8 cellular contexts compared by ENCODE assay signal in the genomic region with DNA sequence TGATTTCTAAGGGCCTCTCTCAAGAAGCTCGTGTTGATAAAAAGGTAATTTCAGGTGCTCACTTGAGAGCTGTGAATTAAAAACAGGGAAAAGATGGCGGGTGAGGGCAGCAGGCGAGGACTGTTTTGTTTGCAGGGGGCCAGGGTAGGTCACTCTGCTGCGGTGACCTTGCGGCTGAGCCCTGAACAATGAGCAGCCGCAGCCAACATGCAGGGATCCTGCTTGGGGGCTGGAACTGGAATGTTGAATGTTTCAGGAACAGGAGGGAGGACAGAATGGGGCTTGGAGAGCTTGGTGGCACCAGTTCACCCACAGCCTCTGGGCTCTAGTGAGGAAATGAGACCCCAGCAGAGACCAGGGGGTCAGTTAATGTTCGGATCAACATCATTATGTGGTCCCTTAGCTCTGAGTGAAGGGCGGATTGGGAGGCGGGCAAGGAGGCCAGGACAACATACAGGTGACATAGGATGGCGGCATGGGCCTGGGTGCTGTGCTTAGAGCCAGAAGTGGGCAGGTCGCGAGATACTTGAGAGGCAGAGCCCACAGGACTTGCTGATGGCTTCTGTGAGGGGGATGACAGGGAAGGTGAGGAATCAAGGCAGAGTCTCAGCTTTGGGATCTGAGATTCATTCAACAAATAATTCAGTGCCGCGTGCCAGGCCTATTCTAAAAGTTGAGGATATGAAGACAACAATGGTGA.
DNase-seq lines count a peak whose midpoint lies in the region; ATAC-seq, FAIRE-seq and TF ChIP-seq lines count a peak whose summit lies in the region.
"Not testable (repeated sequence)": the region's sequence is repeated elsewhere in the genome, so short reads cannot be mapped to it uniquely, and the experiment has no call there.

No MANE protein-coding gene starts in this region.

- peaks cover 61% of the 10 kb centered on the region for H3K79me2 ChIP-seq in OCI-LY7 (ENCODE audit: insufficient read depth, low read depth, low read length)

- CTCF ChIA-PET in OCI-LY7 (lab: Charles Lee; ENCODE audit: unreplicated experiment); activated CD8-positive, alpha-beta T cell treated with anti-CD3 and anti-CD28 coated beads for 36 hours (lab: Charles Lee): not testable (repeated sequence)
- CTCF ChIA-PET in activated naive CD4-positive, alpha-beta T cell treated with anti-CD3 and anti-CD28 coated beads, Interleukin-2, amount 10 ng/mL, durations not matched to agents 7 days and 5 days (lab: Charles Lee), result interaction anchor here (0.9 kb wide), 1 partner anchor 95 kb away, joined by 3 read pairs; the partner anchor contains the start of gene CRLF3

- peaks cover 17% of the 10 kb centered on the region for H4K20me1 ChIP-seq in OCI-LY7 (ENCODE audit: insufficient read depth, low read length)

- DNase-seq in D341Med (ENCODE audit: low spot score) (peak; percentile 17), ecto neural progenitor cell (ENCODE audit: low spot score) (peak; percentile 64), lower lobe of right lung (peak; percentile 35), osteocyte (ENCODE audit: extremely low spot score, unreplicated experiment) (peak; percentile 53), urothelium cell line (ENCODE audit: low spot score) (peak; percentile 0)
- DNase-seq in OCI-LY7 (ENCODE audit: low spot score); activated CD8-positive, alpha-beta T cell treated with anti-CD3 and anti-CD28 coated beads for 36 hours; activated naive CD4-positive, alpha-beta T cell treated with anti-CD3 and anti-CD28 coated beads, Interleukin-2, amount 10 ng/mL, durations not matched to agents 7 days and 5 days: not testable (repeated sequence)

- H3K4me1 ChIP-seq in OCI-LY7 (ENCODE audit: insufficient read depth, low read length, poor library complexity, severe bottlenecking), result peaks cover 36% of the 10 kb centered on the region
- peaks cover 13% of the 10 kb centered on the region for H3K4me1 ChIP-seq in lower lobe of right lung

- H3K27ac Mint-ChIP-seq in activated CD8-positive, alpha-beta T cell treated with anti-CD3 and anti-CD28 coated beads for 36 hours, result peak overlapping the region; percentile 87
- peak overlapping the region; percentile 94 for H3K27ac Mint-ChIP-seq in activated naive CD4-positive, alpha-beta T cell treated with anti-CD3 and anti-CD28 coated beads, Interleukin-2, amount 10 ng/mL, durations not matched to agents 7 days and 5 days
- peak overlapping the region; percentile 48 for H3K27ac Mint-ChIP-seq in osteocyte (ENCODE audit: unreplicated experiment)

- not testable (repeated sequence) for TF ChIP-seq CTCF in OCI-LY7 (conservative IDR thresholded peaks at IDR 0.05; ENCODE audit: low read length); activated CD8-positive, alpha-beta T cell treated with anti-CD3 and anti-CD28 coated beads for 36 hours (IDR thresholded peaks at IDR 0.05); lower lobe of right lung (IDR thresholded peaks at IDR 0.05); osteocyte (IDR thresholded peaks at IDR 0.05)

- not testable (repeated sequence) for ATAC-seq in activated CD8-positive, alpha-beta T cell treated with anti-CD3 and anti-CD28 coated beads for 36 hours; lower lobe of right lung

- peaks cover 21% of the 10 kb centered on the region for H3K4me1 Mint-ChIP-seq in activated CD8-positive, alpha-beta T cell treated with anti-CD3 and anti-CD28 coated beads for 36 hours (ENCODE audit: low read depth)
- H3K4me1 Mint-ChIP-seq in activated naive CD4-positive, alpha-beta T cell treated with anti-CD3 and anti-CD28 coated beads, Interleukin-2, amount 10 ng/mL, durations not matched to agents 7 days and 5 days, result peaks cover 35% of the 10 kb centered on the region
- H3K4me1 Mint-ChIP-seq in osteocyte (ENCODE audit: unreplicated experiment), result peaks cover 21% of the 10 kb centered on the region

- BruUV-seq in OCI-LY7 (replicated peaks; lab: Mats Ljungman, UMichigan), result not testable (repeated sequence)

- not testable (repeated sequence) for H3K27me3 ChIP-seq in lower lobe of right lung (ENCODE audit: low read depth)

- peaks cover 17% of the 10 kb centered on the region for H3K36me3 Mint-ChIP-seq in activated CD8-positive, alpha-beta T cell treated with anti-CD3 and anti-CD28 coated beads for 36 hours (ENCODE audit: low read depth)
- H3K36me3 Mint-ChIP-seq in activated naive CD4-positive, alpha-beta T cell treated with anti-CD3 and anti-CD28 coated beads, Interleukin-2, amount 10 ng/mL, durations not matched to agents 7 days and 5 days, result peaks cover 11% of the 10 kb centered on the region
- not testable (repeated sequence) for H3K36me3 Mint-ChIP-seq in osteocyte (ENCODE audit: unreplicated experiment)

- H3K4me3 ChIP-seq in OCI-LY7 (ENCODE audit: low read depth, low read length, poor library complexity, severe bottlenecking), result peak overlapping the region; percentile 52
- H3K4me3 ChIP-seq in lower lobe of right lung, result not testable (repeated sequence)

- not testable (repeated sequence) for FAIRE-seq in urothelium cell line (lab: Jason Lieb, UNC)

- H3K9me3 Mint-ChIP-seq in activated CD8-positive, alpha-beta T cell treated with anti-CD3 and anti-CD28 coated beads for 36 hours; activated naive CD4-positive, alpha-beta T cell treated with anti-CD3 and anti-CD28 coated beads, Interleukin-2, amount 10 ng/mL, durations not matched to agents 7 days and 5 days; osteocyte (ENCODE audit: unreplicated experiment): not testable (repeated sequence)

- H3K4me2 ChIP-seq in OCI-LY7 (ENCODE audit: low read length), result peak overlapping the region; percentile 66

- H3K27me3 Mint-ChIP-seq in activated CD8-positive, alpha-beta T cell treated with anti-CD3 and anti-CD28 coated beads for 36 hours; activated naive CD4-positive, alpha-beta T cell treated with anti-CD3 and anti-CD28 coated beads, Interleukin-2, amount 10 ng/mL, durations not matched to agents 7 days and 5 days; osteocyte (ENCODE audit: unreplicated experiment): not testable (repeated sequence)

- peaks cover 21% of the 10 kb centered on the region for H3K36me3 ChIP-seq in OCI-LY7 (ENCODE audit: insufficient read depth, low read length)
- not testable (repeated sequence) for H3K36me3 ChIP-seq in lower lobe of right lung

- peak overlapping the region; percentile 86 for H3K27ac ChIP-seq in OCI-LY7 (ENCODE audit: low read depth, low read length, poor library complexity, severe bottlenecking)
- not testable (repeated sequence) for H3K27ac ChIP-seq in lower lobe of right lung

- H3K4me3 Mint-ChIP-seq in activated CD8-positive, alpha-beta T cell treated with anti-CD3 and anti-CD28 coated beads for 36 hours, result peak overlapping the region; percentile 92
- peak overlapping the region; percentile 43 for H3K4me3 Mint-ChIP-seq in activated naive CD4-positive, alpha-beta T cell treated with anti-CD3 and anti-CD28 coated beads, Interleukin-2, amount 10 ng/mL, durations not matched to agents 7 days and 5 days
- H3K4me3 Mint-ChIP-seq in osteocyte (ENCODE audit: unreplicated experiment), result peak overlapping the region; percentile 96

- not testable (repeated sequence) for H3K9me3 ChIP-seq in OCI-LY7 (ENCODE audit: low read length); lower lobe of right lung

- POLR2A ChIA-PET in OCI-LY7 (lab: Charles Lee), result not testable (repeated sequence)
- POLR2A ChIA-PET in activated CD8-positive, alpha-beta T cell treated with anti-CD3 and anti-CD28 coated beads for 36 hours (lab: Charles Lee), result interaction anchor here (1.3 kb wide), 1 partner anchor 96 kb away, joined by 3 read pairs; no protein-coding TSS in a partner anchor

- not testable (repeated sequence) for H2AFZ ChIP-seq in OCI-LY7 (ENCODE audit: low read length)

- not testable (repeated sequence) for H3K9me2 ChIP-seq in OCI-LY7 (ENCODE audit: insufficient read depth, low read length)

- intact Hi-C loops in OCI-LY7 (cut with micrococcal nuclease; ENCODE audit: unreplicated experiment), result loop anchor here (5.0 kb wide), 1 partner anchor 93 kb away; the partner anchor contains the start of gene CRLF3
- intact Hi-C loops in activated CD8-positive, alpha-beta T cell treated with anti-CD3 and anti-CD28 coated beads for 36 hours (cut with micrococcal nuclease); lower lobe of right lung (cut with DNase I): not testable (repeated sequence)

Comparison
In these comparisons a context has a peak if more than half of its experiments do, and no peak if none do; other contexts are left out.
1. H3K4me3 Mint-ChIP-seq: peak in every context shown above with its lines; median percentile 96 in osteocyte; 92 in activated CD8-positive, alpha-beta T cell treated with anti-CD3 and anti-CD28 coated beads for 36 hours; 43 in activated naive CD4-positive, alpha-beta T cell treated with anti-CD3 and anti-CD28 coated beads, Interleukin-2, amount 10 ng/mL, durations not matched to agents 7 days and 5 days.